ENCODE assay signal across 1 cellular context in the genomic region with DNA sequence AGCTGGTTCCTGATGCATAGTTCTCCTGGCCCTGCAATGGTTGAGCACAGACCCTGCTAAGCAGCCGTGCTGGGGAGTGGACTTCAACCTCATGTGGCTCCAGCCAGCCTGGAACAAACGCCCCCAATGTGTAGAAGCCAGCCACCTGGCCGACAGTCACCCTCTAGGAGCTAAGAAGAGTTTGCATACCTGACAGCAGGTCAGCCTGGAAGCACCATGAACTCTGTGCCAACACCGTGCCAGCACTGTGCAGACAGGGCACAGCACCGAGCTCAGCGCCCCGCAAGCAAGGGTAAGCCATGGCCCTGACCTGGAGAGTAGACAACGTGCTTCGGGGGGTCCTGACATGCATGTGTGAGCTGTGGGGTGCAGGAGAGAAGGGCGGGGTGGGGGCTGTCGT.
A peak's percentile ranks its signal among the peaks of the same experiment; 100 is the strongest.
TF ChIP-seq lines count a peak whose summit lies in the region.

No MANE protein-coding gene starts in this region.

TF ChIP-seq in HepG2, 621 proteins besides CTCF, POLR2A, EP300 and RAD21 (continued from another document):
- TF ChIP-seq, protein P1, sequence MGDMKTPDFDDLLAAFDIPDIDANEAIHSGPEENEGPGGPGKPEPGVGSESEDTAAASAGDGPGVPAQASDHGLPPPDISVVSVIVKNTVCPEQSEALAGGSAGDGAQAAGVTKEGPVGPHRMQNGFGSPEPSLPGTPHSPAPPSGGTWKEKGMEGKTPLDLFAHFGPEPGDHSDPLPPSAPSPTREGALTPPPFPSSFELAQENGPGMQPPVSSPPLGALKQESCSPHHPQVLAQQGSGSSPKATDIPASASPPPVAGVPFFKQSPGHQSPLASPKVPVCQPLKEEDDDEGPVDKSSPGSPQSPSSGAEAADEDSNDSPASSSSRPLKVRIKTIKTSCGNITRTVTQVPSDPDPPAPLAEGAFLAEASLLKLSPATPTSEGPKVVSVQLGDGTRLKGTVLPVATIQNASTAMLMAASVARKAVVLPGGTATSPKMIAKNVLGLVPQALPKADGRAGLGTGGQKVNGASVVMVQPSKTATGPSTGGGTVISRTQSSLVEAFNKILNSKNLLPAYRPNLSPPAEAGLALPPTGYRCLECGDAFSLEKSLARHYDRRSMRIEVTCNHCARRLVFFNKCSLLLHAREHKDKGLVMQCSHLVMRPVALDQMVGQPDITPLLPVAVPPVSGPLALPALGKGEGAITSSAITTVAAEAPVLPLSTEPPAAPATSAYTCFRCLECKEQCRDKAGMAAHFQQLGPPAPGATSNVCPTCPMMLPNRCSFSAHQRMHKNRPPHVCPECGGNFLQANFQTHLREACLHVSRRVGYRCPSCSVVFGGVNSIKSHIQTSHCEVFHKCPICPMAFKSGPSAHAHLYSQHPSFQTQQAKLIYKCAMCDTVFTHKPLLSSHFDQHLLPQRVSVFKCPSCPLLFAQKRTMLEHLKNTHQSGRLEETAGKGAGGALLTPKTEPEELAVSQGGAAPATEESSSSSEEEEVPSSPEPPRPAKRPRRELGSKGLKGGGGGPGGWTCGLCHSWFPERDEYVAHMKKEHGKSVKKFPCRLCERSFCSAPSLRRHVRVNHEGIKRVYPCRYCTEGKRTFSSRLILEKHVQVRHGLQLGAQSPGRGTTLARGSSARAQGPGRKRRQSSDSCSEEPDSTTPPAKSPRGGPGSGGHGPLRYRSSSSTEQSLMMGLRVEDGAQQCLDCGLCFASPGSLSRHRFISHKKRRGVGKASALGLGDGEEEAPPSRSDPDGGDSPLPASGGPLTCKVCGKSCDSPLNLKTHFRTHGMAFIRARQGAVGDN (CRISPR knock-in tag; IDR thresholded peaks at IDR 0.05) = peak; percentile 42; the same call in 1 of the 2 replicates
- TF ChIP-seq, protein P2, sequence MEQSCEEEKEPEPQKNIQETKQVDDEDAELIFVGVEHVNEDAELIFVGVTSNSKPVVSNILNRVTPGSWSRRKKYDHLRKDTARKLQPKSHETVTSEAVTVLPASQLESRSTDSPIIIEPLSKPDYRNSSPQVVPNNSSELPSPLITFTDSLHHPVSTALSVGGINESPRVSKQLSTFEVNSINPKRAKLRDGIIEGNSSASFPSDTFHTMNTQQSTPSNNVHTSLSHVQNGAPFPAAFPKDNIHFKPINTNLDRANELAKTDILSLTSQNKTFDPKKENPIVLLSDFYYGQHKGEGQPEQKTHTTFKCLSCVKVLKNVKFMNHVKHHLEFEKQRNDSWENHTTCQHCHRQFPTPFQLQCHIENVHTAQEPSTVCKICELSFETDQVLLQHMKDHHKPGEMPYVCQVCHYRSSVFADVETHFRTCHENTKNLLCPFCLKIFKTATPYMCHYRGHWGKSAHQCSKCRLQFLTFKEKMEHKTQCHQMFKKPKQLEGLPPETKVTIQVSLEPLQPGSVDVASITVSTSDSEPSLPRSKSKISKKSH (CRISPR knock-in tag; IDR thresholded peaks at IDR 0.05; ENCODE audit: borderline replicate concordance) = 0 out of 2 replicates have a peak, but pooled peaks have one; percentile 25
- TF ChIP-seq ZNF350 (CRISPR knock-in tag; IDR thresholded peaks at IDR 0.05; ENCODE audit: borderline replicate concordance, low read depth) (no peak), ZSCAN25 (CRISPR knock-in tag; IDR thresholded peaks at IDR 0.05) (peak; percentile 34; the same call in 1 of the 2 replicates), SALL1 (CRISPR knock-in tag; IDR thresholded peaks at IDR 0.05) (peak; percentile 11; the same call in 1 of the 2 replicates), ZNF883 (CRISPR knock-in tag; IDR thresholded peaks at IDR 0.05; ENCODE audit: not compliant biosample characterization) (peak; percentile 45), HNRNPL (IDR thresholded peaks at IDR 0.05; ENCODE audit: low read depth, low read length) (peak; percentile 67; the same call in 1 of the 2 replicates), HNF4G (IDR thresholded peaks at IDR 0.05; ENCODE audit: borderline replicate concordance, low read depth, low read length) (0 out of 2 replicates have a peak, but pooled peaks have one; percentile 12), HNF4G (CRISPR knock-in tag; IDR thresholded peaks at IDR 0.05; ENCODE audit: borderline replicate concordance, low read depth) (no peak), ZNF263 (CRISPR knock-in tag; IDR thresholded peaks at IDR 0.05) (no peak), MED8 (CRISPR knock-in tag; IDR thresholded peaks at IDR 0.05; ENCODE audit: insufficient replicate concordance) (no peak)
- TF ChIP-seq, protein P3, sequence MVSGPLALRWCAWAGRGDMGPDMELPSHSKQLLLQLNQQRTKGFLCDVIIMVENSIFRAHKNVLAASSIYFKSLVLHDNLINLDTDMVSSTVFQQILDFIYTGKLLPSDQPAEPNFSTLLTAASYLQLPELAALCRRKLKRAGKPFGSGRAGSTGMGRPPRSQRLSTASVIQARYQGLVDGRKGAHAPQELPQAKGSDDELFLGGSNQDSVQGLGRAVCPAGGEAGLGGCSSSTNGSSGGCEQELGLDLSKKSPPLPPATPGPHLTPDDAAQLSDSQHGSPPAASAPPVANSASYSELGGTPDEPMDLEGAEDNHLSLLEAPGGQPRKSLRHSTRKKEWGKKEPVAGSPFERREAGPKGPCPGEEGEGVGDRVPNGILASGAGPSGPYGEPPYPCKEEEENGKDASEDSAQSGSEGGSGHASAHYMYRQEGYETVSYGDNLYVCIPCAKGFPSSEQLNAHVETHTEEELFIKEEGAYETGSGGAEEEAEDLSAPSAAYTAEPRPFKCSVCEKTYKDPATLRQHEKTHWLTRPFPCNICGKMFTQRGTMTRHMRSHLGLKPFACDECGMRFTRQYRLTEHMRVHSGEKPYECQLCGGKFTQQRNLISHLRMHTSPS (CRISPR knock-in tag; IDR thresholded peaks at IDR 0.05; ENCODE audit: low read depth) = no peak
